In the genomic region with DNA sequence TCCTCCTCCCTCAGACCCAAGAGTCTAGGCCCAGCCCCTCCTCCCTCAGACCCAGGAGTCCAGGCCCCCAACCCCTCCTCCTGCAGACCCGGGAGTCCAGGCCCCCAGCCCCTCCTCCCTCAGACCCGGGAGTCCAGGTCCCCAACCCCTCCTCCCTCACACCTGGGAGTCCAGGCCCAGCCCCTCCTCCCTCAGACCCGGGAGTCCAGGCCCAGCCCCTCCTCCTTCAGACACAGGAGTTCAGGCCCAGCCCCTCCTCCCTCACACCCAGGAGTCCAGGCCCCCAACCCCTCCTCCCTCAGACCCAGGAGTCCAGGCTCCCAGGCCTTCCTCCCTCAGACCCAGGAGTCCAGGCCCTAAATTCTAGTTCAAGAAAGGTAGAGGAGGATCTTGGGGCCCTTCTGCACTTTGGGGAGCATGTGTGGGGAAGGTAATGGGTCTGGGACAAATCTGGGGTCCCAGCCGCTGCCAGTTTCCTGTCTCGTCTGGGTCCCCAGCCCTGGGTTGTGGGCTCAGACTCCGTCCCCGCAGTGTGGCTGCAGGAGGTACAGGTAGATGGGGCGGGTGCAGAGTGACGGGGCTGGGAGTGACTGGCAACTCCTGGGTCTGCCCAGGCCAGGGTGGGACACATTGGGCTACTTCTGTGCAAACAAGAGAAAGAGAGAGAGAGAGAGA, we compare ENCODE assay signal across 22 cellular contexts. TPM values are rescaled to one million over a fixed set of nuclear protein-coding genes. Genes with fewer than 3 reads are reported as not detected.
A peak's percentile ranks its signal among the peaks of the same experiment; 100 is the strongest.
DNase-seq lines count a peak whose midpoint lies in the region; ATAC-seq and TF ChIP-seq lines count a peak whose summit lies in the region.
"Had no signal": no experiment of that assay in that cellular context is flagged by ENCODE, and none has a peak within 500 bp of the region (broad histone marks: within the 10 kb centered on the region; RNA-seq: fewer than 3 reads in every experiment).

No MANE protein-coding gene starts in this region.

- H3K4me3 ChIP-seq in SK-N-SH (ENCODE audit: low read depth in 2 of 2, low read length in 1 of 2) (no peak overlapping the region), SJCRH30 (peak overlapping the region; percentile 36; the same call in 1 of the 2 replicates)

- no peaks in the 10 kb centered on the region for H3K9me2 ChIP-seq in SK-N-SH

- ATAC-seq in SK-N-SH treated with all-trans-retinoic acid at 6 μM for 48 hours, result no peak
- ATAC-seq in stimulated activated naive B cell treated with anti-CD40 and anti-IgM and Interleukin-4, amounts not matched to agents 10 μg/mL and 1 μg/mL and 100 μg/mL, for 72 hours (replicated peaks), result no peak
- ATAC-seq in stimulated activated effector memory CD8-positive, alpha-beta T cell treated with anti-CD3 and anti-CD28 coated beads, Interleukin-12 subunit alpha, Interleukin-12 subunit beta, amount 100 ng/mL, for 72 hours, result no peak

- peak overlapping the region; percentile 11; the same call in 1 of the 2 replicates for H3K9ac ChIP-seq in SK-N-SH

- H3K27me3 Mint-ChIP-seq in stimulated activated naive B cell treated with anti-CD40 and anti-IgM and Interleukin-4, amounts not matched to agents 10 μg/mL and 1 μg/mL and 100 μg/mL, for 72 hours, result peaks cover 58 to 79% of the 10 kb centered on the region in 2 donors
- peaks cover 39% of the 10 kb centered on the region for H3K27me3 Mint-ChIP-seq in activated CD4-positive, alpha-beta T cell treated with anti-CD3 and anti-CD28 coated beads, Interleukin-2, amount 10 ng/mL, durations not matched to agents 7 days and 5 days

- peaks cover 20% of the 10 kb centered on the region for H3F3A ChIP-seq in SK-N-SH (replicated peaks; ENCODE audit: insufficient read depth)

- peaks cover 0 to 5% of the 10 kb centered on the region in 2 donors for H3K36me3 Mint-ChIP-seq in stimulated activated naive B cell treated with anti-CD40 and anti-IgM and Interleukin-4, amounts not matched to agents 10 μg/mL and 1 μg/mL and 100 μg/mL, for 72 hours
- peaks cover 3% of the 10 kb centered on the region for H3K36me3 Mint-ChIP-seq in activated CD4-positive, alpha-beta T cell treated with anti-CD3 and anti-CD28 coated beads, Interleukin-2, amount 10 ng/mL, durations not matched to agents 7 days and 5 days (ENCODE audit: low read depth)
- H3K36me3 Mint-ChIP-seq in stimulated activated effector memory CD8-positive, alpha-beta T cell treated with anti-CD3 and anti-CD28 coated beads, Interleukin-12 subunit alpha, Interleukin-12 subunit beta, amount 100 ng/mL, for 72 hours, result no peaks in the 10 kb centered on the region
- H3K36me3 Mint-ChIP-seq: CD8-positive, alpha-beta T cell had no signal

- H3K4me1 ChIP-seq in SK-N-SH (ENCODE audit: control insufficient read depth in 1 of 2, insufficient read depth in 2 of 2, low read depth in 1 of 2, low read length in 1 of 2) (peaks cover 24 to 28% of the 10 kb centered on the region in 2 experiments; a peak in 3 of 4 replicates), SJCRH30 (peaks cover 51% of the 10 kb centered on the region)

- TF ChIP-seq EP300 in SK-N-SH (IDR thresholded peaks at IDR 0.05; ENCODE audit: borderline replicate concordance in 1 of 2, low read depth in 1 of 2, low read length in 1 of 2), result no peak

- H3K79me2 ChIP-seq in SK-N-SH (ENCODE audit: insufficient read depth), result peaks cover 14% of the 10 kb centered on the region

- H3K4me2 ChIP-seq in SK-N-SH, result peak overlapping the region; percentile 60; the same call in 1 of the 2 replicates

- peaks cover 17 to 23% of the 10 kb centered on the region in 2 donors for H3K4me1 Mint-ChIP-seq in stimulated activated naive B cell treated with anti-CD40 and anti-IgM and Interleukin-4, amounts not matched to agents 10 μg/mL and 1 μg/mL and 100 μg/mL, for 72 hours
- H3K4me1 Mint-ChIP-seq in activated CD4-positive, alpha-beta T cell treated with anti-CD3 and anti-CD28 coated beads, Interleukin-2, amount 10 ng/mL, durations not matched to agents 7 days and 5 days, result peaks cover 2% of the 10 kb centered on the region
- peaks cover 14% of the 10 kb centered on the region for H3K4me1 Mint-ChIP-seq in stimulated activated effector memory CD8-positive, alpha-beta T cell treated with anti-CD3 and anti-CD28 coated beads, Interleukin-12 subunit alpha, Interleukin-12 subunit beta, amount 100 ng/mL, for 72 hours

- no peaks in the 10 kb centered on the region for H3K9me3 ChIP-seq in SK-N-SH
- no peaks in the 10 kb centered on the region for H3K9me3 ChIP-seq in SJCRH30 (replicated peaks)

- WGBS in SK-N-SH (ENCODE audit: low lambda C conversion rate), result 71% methylated on average over 8 of the region's 9 CpGs

- CTCF ChIA-PET in SK-N-SH (lab: Yijun Ruan, JAX), result interaction anchor here (0.6 to 3.1 kb wide), 4 partner anchors 10 to 249 kb away, joined by 3 to 12 read pairs (median 3); a partner anchor contains a TSS
- CTCF ChIA-PET in activated CD4-positive, alpha-beta T cell treated with anti-CD3 and anti-CD28 coated beads, Interleukin-2, amount 10 ng/mL, durations not matched to agents 7 days and 5 days (lab: Charles Lee), result interaction anchor here (0.6 to 1.0 kb wide), 2 partner anchors 11 to 94 kb away, joined by 3 read pairs; a partner anchor contains a TSS

- H3K36me3 ChIP-seq in SK-N-SH (replicated peaks in 1 of 2; ENCODE audit: control insufficient read depth in 1 of 2, insufficient read depth in 2 of 2, low read length in 1 of 2) (no peaks in the 10 kb centered on the region), SJCRH30 (no peaks in the 10 kb centered on the region)

- no peaks in the 10 kb centered on the region for H4K20me1 ChIP-seq in SK-N-SH (ENCODE audit: insufficient read depth)

- peak overlapping the region in 1 of 2 experiments; percentile 46; a peak in 2 of 4 replicates for H3K27ac ChIP-seq in SK-N-SH (ENCODE audit: low read depth in 2 of 2, low read length in 1 of 2)
- H3K27ac ChIP-seq in SJCRH30, result peak overlapping the region; percentile 83

- DNase-seq in SK-N-SH (no peak), SJCRH30 (no peak), left kidney (ENCODE audit: low read depth, low spot score) (peak; percentile 35), GM19240 (ENCODE audit: insufficient read length, low spot score) (no peak)
- DNase-seq in stimulated activated naive B cell treated with anti-CD40 and anti-IgM and Interleukin-4, amounts not matched to agents 10 μg/mL and 1 μg/mL and 100 μg/mL, for 72 hours, result no peak
- no peak for DNase-seq in activated CD4-positive, alpha-beta T cell treated with anti-CD3 and anti-CD28 coated beads, Interleukin-2, amount 10 ng/mL, durations not matched to agents 7 days and 5 days
- DNase-seq in stimulated activated effector memory CD8-positive, alpha-beta T cell treated with anti-CD3 and anti-CD28 coated beads, Interleukin-12 subunit alpha, Interleukin-12 subunit beta, amount 100 ng/mL, for 72 hours (ENCODE audit: low spot score in 2 of 2), result no peak
- DNase-seq: activated CD4-positive, alpha-beta T cell treated with anti-CD3 and anti-CD28 coated beads for 1 hour; activated T-cell treated with anti-CD3 and anti-CD28 coated beads for 4 hours; effector CD4-positive, alpha-beta T cell; mammary epithelial cell; MM.1S; NCI-H1930; NCI-H526 treated with DMSO at 0.1 percent for 48 hours; RPMI8226; T-helper 2 cell had no signal

- no peak for TF ChIP-seq CTCF in SK-N-SH (IDR thresholded peaks at IDR 0.05)

- H3K27me3 ChIP-seq in SK-N-SH (ENCODE audit: insufficient read depth), result no peaks in the 10 kb centered on the region
- H3K27me3 ChIP-seq in SJCRH30, result no peaks in the 10 kb centered on the region

- no peak for TF ChIP-seq RAD21 in SK-N-SH (IDR thresholded peaks at IDR 0.05; ENCODE audit: low read length)

- POLR2A ChIA-PET in SK-N-SH (lab: Yijun Ruan, JAX), result no interaction called here
- POLR2A ChIA-PET in activated CD4-positive, alpha-beta T cell treated with anti-CD3 and anti-CD28 coated beads, Interleukin-2, amount 10 ng/mL, durations not matched to agents 7 days and 5 days (lab: Charles Lee), result no interaction called here

- H3K4me3 Mint-ChIP-seq in stimulated activated naive B cell treated with anti-CD40 and anti-IgM and Interleukin-4, amounts not matched to agents 10 μg/mL and 1 μg/mL and 100 μg/mL, for 72 hours, result no peak overlapping the region
- H3K4me3 Mint-ChIP-seq in activated CD4-positive, alpha-beta T cell treated with anti-CD3 and anti-CD28 coated beads, Interleukin-2, amount 10 ng/mL, durations not matched to agents 7 days and 5 days, result no peak overlapping the region
- no peak overlapping the region for H3K4me3 Mint-ChIP-seq in stimulated activated effector memory CD8-positive, alpha-beta T cell treated with anti-CD3 and anti-CD28 coated beads, Interleukin-12 subunit alpha, Interleukin-12 subunit beta, amount 100 ng/mL, for 72 hours
- H3K4me3 Mint-ChIP-seq: activated naive CD4-positive, alpha-beta T cell treated with anti-CD3 and anti-CD28 coated beads, Interleukin-2, amount 50 U/mL, for 24 hours; CD8-positive, alpha-beta T cell had no signal

- peak overlapping the region; percentile 72; the same call in 1 of the 2 replicates for H2AFZ ChIP-seq in SK-N-SH (ENCODE audit: low read depth)

- H3K27ac Mint-ChIP-seq in stimulated activated naive B cell treated with anti-CD40 and anti-IgM and Interleukin-4, amounts not matched to agents 10 μg/mL and 1 μg/mL and 100 μg/mL, for 72 hours, result peak overlapping the region; percentile 56
- no peak overlapping the region for H3K27ac Mint-ChIP-seq in activated CD4-positive, alpha-beta T cell treated with anti-CD3 and anti-CD28 coated beads, Interleukin-2, amount 10 ng/mL, durations not matched to agents 7 days and 5 days
- no peak overlapping the region for H3K27ac Mint-ChIP-seq in stimulated activated effector memory CD8-positive, alpha-beta T cell treated with anti-CD3 and anti-CD28 coated beads, Interleukin-12 subunit alpha, Interleukin-12 subunit beta, amount 100 ng/mL, for 72 hours
- H3K27ac Mint-ChIP-seq: activated naive CD4-positive, alpha-beta T cell treated with anti-CD3 and anti-CD28 coated beads, Interleukin-2, amount 50 U/mL, for 24 hours; CD8-positive, alpha-beta T cell had no signal

- H3K9me3 Mint-ChIP-seq in stimulated activated naive B cell treated with anti-CD40 and anti-IgM and Interleukin-4, amounts not matched to agents 10 μg/mL and 1 μg/mL and 100 μg/mL, for 72 hours, result no peaks in the 10 kb centered on the region
- H3K9me3 Mint-ChIP-seq in activated CD4-positive, alpha-beta T cell treated with anti-CD3 and anti-CD28 coated beads, Interleukin-2, amount 10 ng/mL, durations not matched to agents 7 days and 5 days, result no peaks in the 10 kb centered on the region
- H3K9me3 Mint-ChIP-seq in stimulated activated effector memory CD8-positive, alpha-beta T cell treated with anti-CD3 and anti-CD28 coated beads, Interleukin-12 subunit alpha, Interleukin-12 subunit beta, amount 100 ng/mL, for 72 hours, result no peaks in the 10 kb centered on the region
- H3K9me3 Mint-ChIP-seq: activated naive CD4-positive, alpha-beta T cell treated with anti-CD3 and anti-CD28 coated beads, Interleukin-2, amount 50 U/mL, for 24 hours; CD8-positive, alpha-beta T cell had no signal

RNA-seq across cellular contexts. Expression of a gene that starts 3.2 kb away (rescaled TPM):
- polyA plus RNA-seq in SK-N-SH (2012; rRNA removed), result 0.77 and 0.91 TPM in 2 replicates
- 0.08 and 0.30 TPM in 2 replicates for polyA plus RNA-seq in SK-N-SH (2012; cell fraction: cytosol; rRNA removed)
- 14.1 and 29.8 TPM in 2 replicates for polyA plus RNA-seq in SK-N-SH (2012; cell fraction: nucleus; rRNA removed)
- total RNA-seq in SJCRH30 (2014; rRNA removed; shearing (Covaris generic)), result not detected in 2 replicates
- not detected for total RNA-seq in activated CD4-positive, alpha-beta T cell treated with anti-CD3 and anti-CD28 coated beads, Interleukin-2, amount 10 ng/mL, durations not matched to agents 7 days and 5 days
- total RNA-seq: A172; CD8-positive, alpha-beta T cell; omental fat pad had no signal
- polyA plus RNA-seq: mammary epithelial cell had no signal

RNA-seq across cellular contexts. Expression of a gene that starts 3.2 kb away (rescaled TPM):
- 13.2 and 16.1 TPM in 2 replicates for polyA plus RNA-seq in SK-N-SH (2012; rRNA removed)
- 8.4 and 11.0 TPM in 2 replicates for polyA plus RNA-seq in SK-N-SH (2012; cell fraction: cytosol; rRNA removed)
- polyA plus RNA-seq in SK-N-SH (2012; cell fraction: nucleus; rRNA removed), result 22.6 and 33.5 TPM in 2 replicates
- total RNA-seq in SJCRH30 (2014; rRNA removed; shearing (Covaris generic)), result 16.7 and 17.8 TPM in 2 replicates
- total RNA-seq in activated CD4-positive, alpha-beta T cell treated with anti-CD3 and anti-CD28 coated beads, Interleukin-2, amount 10 ng/mL, durations not matched to agents 7 days and 5 days, result under 1 TPM; 0.27 TPM

RNA-seq across cellular contexts. Expression of a gene that starts 10.4 kb away (rescaled TPM):
- not detected in 2 replicates for polyA plus RNA-seq in SK-N-SH (2012; rRNA removed)
- not detected in 2 replicates for polyA plus RNA-seq in SK-N-SH (2012; cell fraction: cytosol; rRNA removed)
- 0.06 and 0.10 TPM in 2 replicates for polyA plus RNA-seq in SK-N-SH (2012; cell fraction: nucleus; rRNA removed)
- total RNA-seq in SJCRH30 (2014; rRNA removed; shearing (Covaris generic)), result not detected in 2 replicates
- total RNA-seq in activated CD4-positive, alpha-beta T cell treated with anti-CD3 and anti-CD28 coated beads, Interleukin-2, amount 10 ng/mL, durations not matched to agents 7 days and 5 days, result not detected
- total RNA-seq: A172; CD8-positive, alpha-beta T cell; G401; mammary epithelial cell had no signal
- polyA plus RNA-seq: mammary epithelial cell had no signal

RNA-seq across cellular contexts. Expression of a gene that starts 10.6 kb away (rescaled TPM):
- 0.08 and 0.12 TPM in 2 replicates for polyA plus RNA-seq in SK-N-SH (2012; rRNA removed)
- polyA plus RNA-seq in SK-N-SH (2012; cell fraction: cytosol; rRNA removed), result 0.03 and 0.05 TPM in 2 replicates
- polyA plus RNA-seq in SK-N-SH (2012; cell fraction: nucleus; rRNA removed), result 0.12 TPM in 1 of 2 replicates, not detected in the other
- 0.14 and 0.25 TPM in 2 replicates for total RNA-seq in SJCRH30 (2014; rRNA removed; shearing (Covaris generic))
- total RNA-seq in activated CD4-positive, alpha-beta T cell treated with anti-CD3 and anti-CD28 coated beads, Interleukin-2, amount 10 ng/mL, durations not matched to agents 7 days and 5 days, result 10 to 100 TPM; 20.6 to 29.8 TPM
- total RNA-seq: A172, G401 had no signal

RNA-seq across cellular contexts. Expression of a gene that starts 12.3 kb away (rescaled TPM):
- 2,297 and 2,368 TPM in 2 replicates for polyA plus RNA-seq in SK-N-SH (2012; rRNA removed)
- 721 and 1,465 TPM in 2 replicates for polyA plus RNA-seq in SK-N-SH (2012; cell fraction: cytosol; rRNA removed)
- 482 and 618 TPM in 2 replicates for polyA plus RNA-seq in SK-N-SH (2012; cell fraction: nucleus; rRNA removed)
- total RNA-seq in SJCRH30 (2014; rRNA removed; shearing (Covaris generic)), result 612 and 617 TPM in 2 replicates
- total RNA-seq in activated CD4-positive, alpha-beta T cell treated with anti-CD3 and anti-CD28 coated beads, Interleukin-2, amount 10 ng/mL, durations not matched to agents 7 days and 5 days, result 1,000 to 10,000 TPM; 3,109 to 3,457 TPM

Comparison
In these comparisons a context has a peak if more than half of its experiments do, and no peak if none do; other contexts are left out.
1. RNA of a gene that starts 3.2 kb away (total RNA-seq): 16.7 to 17.8 TPM in SJCRH30; 0.27 TPM in activated CD4-positive, alpha-beta T cell treated with anti-CD3 and anti-CD28 coated beads, Interleukin-2, amount 10 ng/mL, durations not matched to agents 7 days and 5 days; every median in the first group is over 10 times any median in the second.